In the genomic region with DNA sequence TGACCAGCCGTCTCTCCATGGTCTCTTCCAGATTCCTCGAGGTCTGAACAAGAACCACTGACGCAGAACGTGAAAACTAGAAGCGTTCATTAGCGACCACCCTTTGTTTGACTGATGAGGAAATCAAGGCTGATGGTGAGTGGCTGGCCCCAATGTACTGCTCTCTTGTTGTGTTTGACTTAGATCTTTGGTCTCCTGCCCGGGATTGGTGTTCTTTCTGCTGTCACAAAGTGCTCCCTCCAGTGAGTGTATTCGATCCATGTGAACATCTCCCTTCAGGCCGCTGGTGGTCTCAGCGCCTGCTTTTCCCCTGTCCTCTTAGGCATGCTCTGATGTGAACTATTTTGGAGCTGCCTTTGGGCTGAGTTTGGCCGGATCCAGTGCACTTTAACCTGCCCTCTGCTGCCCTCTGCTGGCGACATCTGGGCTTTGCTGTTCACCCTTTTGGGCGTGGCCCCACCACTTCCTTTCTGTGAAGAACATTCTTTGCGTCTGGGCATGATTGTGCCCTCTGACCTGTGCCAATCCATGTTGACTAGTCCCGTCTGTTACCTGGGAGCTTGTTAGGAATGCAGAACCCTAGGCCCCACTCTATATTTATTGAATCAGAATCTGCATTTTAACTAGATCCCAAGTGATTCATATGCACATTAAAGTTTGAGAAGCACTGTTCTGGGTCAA, we compare ENCODE assay signal across 8 cellular contexts.
A peak's percentile ranks its signal among the peaks of the same experiment; 100 is the strongest.
DNase-seq lines count a peak whose midpoint lies in the region; ATAC-seq and TF ChIP-seq lines count a peak whose summit lies in the region.

No MANE protein-coding gene starts in this region.

- intact Hi-C loops in activated B cell treated with CpG ODN at 0.5 μM for 24 hours (cut with micrococcal nuclease): no loop called here

- H3K4me3 Mint-ChIP-seq in activated B cell treated with CpG ODN at 0.5 μM for 24 hours: no peak overlapping the region

- no peaks in the 10 kb centered on the region for H3K9me3 Mint-ChIP-seq in activated B cell treated with CpG ODN at 0.5 μM for 24 hours

- POLR2A ChIA-PET in activated B cell treated with CpG ODN at 0.5 μM for 24 hours (lab: Charles Lee): no interaction called here

- H3K27me3 Mint-ChIP-seq in activated B cell treated with CpG ODN at 0.5 μM for 24 hours: no peaks in the 10 kb centered on the region

- ATAC-seq in GM18873 (IDR thresholded peaks at IDR 0.05; ENCODE audit: low FRiP score, unreplicated experiment): peak; percentile 93
- ATAC-seq in HG03097 (IDR thresholded peaks at IDR 0.05; ENCODE audit: low FRiP score, unreplicated experiment): peak; percentile 95
- no peak for ATAC-seq in activated B cell treated with CpG ODN at 0.5 μM for 24 hours (ENCODE audit: low read depth)

- no peak overlapping the region for H3K4me3 ChIP-seq in AG10803 (ENCODE audit: low read length)

- H3K4me1 Mint-ChIP-seq in activated B cell treated with CpG ODN at 0.5 μM for 24 hours: no peaks in the 10 kb centered on the region

- CTCF ChIA-PET in activated B cell treated with CpG ODN at 0.5 μM for 24 hours (lab: Charles Lee): no interaction called here

- DNase-seq in AG10803 (ENCODE audit: low read depth) (peak; percentile 53), NCI-H2196 treated with DMSO at 0.1 percent for 48 hours (lab: John Stamatoyannopoulos, UW; ENCODE audit: unreplicated experiment) (peak; percentile 48), activated B cell treated with CpG ODN at 0.5 μM for 24 hours (peak; percentile 21), left kidney (ENCODE audit: low read depth, low spot score) (peak; percentile 85)
- DNase-seq in central memory CD4-positive, alpha-beta T cell: peak; percentile 65
- peak; percentile 43 to 72 for DNase-seq in stimulated activated CD4-positive, alpha-beta T cell treated with anti-CD3 and anti-CD28 coated beads, Interleukin-4, amount 100 ng/mL, for 4 hours

- H3K36me3 Mint-ChIP-seq in activated B cell treated with CpG ODN at 0.5 μM for 24 hours (ENCODE audit: low read depth): no peaks in the 10 kb centered on the region

- no peak overlapping the region for H3K27ac Mint-ChIP-seq in activated B cell treated with CpG ODN at 0.5 μM for 24 hours

- TF ChIP-seq CTCF in AG10803 (conservative IDR thresholded peaks at IDR 0.05; ENCODE audit: low read length) (peak; percentile 92), activated B cell treated with CpG ODN at 0.5 μM for 24 hours (IDR thresholded peaks at IDR 0.05) (no peak)

Comparison
In these comparisons a context has a peak if more than half of its experiments do, and no peak if none do; other contexts are left out.
1. DNase-seq: peak in every context shown above with its lines; median percentile 85 in left kidney; 65 in central memory CD4-positive, alpha-beta T cell; 58 in stimulated activated CD4-positive, alpha-beta T cell treated with anti-CD3 and anti-CD28 coated beads, Interleukin-4, amount 100 ng/mL, for 4 hours; 53 in AG10803; 48 in NCI-H2196 treated with DMSO at 0.1 percent for 48 hours; 21 in activated B cell treated with CpG ODN at 0.5 μM for 24 hours.